In the genomic region with DNA sequence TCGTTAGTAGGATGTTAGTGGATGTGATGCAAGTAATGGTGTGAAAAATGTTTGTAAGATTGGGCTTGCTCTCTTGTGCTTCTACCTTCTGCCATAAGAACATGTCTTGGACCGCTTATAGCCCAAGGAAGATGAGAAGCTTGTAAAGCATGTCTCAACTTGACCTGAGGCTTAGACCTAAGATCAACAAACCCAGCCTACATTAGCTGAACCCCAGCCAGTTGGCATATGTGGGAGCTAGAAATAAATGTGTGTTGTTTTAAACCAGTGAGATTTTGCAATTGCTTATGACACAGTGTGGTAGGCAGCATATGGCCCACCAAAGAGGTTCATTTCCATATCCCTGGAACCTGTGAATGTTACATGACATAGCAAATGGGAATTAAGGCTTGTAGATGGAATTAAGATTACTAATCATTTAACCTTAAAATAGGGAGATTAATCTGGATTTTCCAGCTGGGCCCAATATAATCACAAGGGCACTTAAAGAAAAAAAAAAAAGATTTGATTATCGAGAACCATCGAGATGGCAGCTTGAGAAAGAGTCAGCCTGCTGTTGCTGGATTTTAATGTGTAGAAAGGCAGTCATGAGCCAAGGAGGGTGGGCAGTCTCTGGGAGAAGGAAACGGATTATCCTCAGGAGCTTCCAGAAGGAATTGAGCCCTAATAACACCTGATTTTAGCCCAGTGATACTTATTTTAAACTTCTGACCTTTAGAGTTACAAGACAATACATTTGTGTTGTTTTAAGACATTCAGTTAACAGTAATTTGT, we compare ENCODE assay signal across 27 cellular contexts. TPM values are rescaled to one million over a fixed set of nuclear protein-coding genes. Genes with fewer than 3 reads are reported as not detected.
A peak's percentile ranks its signal among the peaks of the same experiment; 100 is the strongest.
DNase-seq lines count a peak whose midpoint lies in the region; ATAC-seq and TF ChIP-seq lines count a peak whose summit lies in the region.
"Had no signal": no experiment of that assay in that cellular context is flagged by ENCODE, and none has a peak within 500 bp of the region (broad histone marks: within the 10 kb centered on the region; RNA-seq: fewer than 3 reads in every experiment).

No MANE protein-coding gene starts in this region.

- DNase-seq in NCI-H82 (lab: John Stamatoyannopoulos, UW) (peak; percentile 77), epithelial cell of esophagus (ENCODE audit: low read depth) (peak; percentile 97), prostate gland (ENCODE audit: low spot score) (peak; percentile 78)
- no peak for DNase-seq in stimulated activated CD4-positive, alpha-beta T cell treated with anti-CD3 and anti-CD28 coated beads, Interleukin-12 subunit alpha, Interleukin-12 subunit beta, amount 100 ng/mL, for 4 hours
- no peak for DNase-seq in activated naive CD4-positive, alpha-beta T cell treated with anti-CD3 and anti-CD28 coated beads, Interleukin-2, amount 10 ng/mL, durations not matched to agents 7 days and 5 days
- DNase-seq: activated B cell treated with CpG ODN at 0.5 μM for 24 hours; activated CD4-positive, alpha-beta memory T cell treated with anti-CD3 and anti-CD28 coated beads for 36 hours; activated gamma-delta T cell treated with Interleukin-2 at 50 U/mL for 16 hours; amygdala; CD8-positive, alpha-beta T cell; central memory CD4-positive, alpha-beta T cell; DMS79; erythroblast; head of caudate nucleus; left lung; NCI-H1417; psoas muscle; SK-N-SH; small intestine; stimulated activated CD4-positive, alpha-beta T cell treated with anti-CD3 and anti-CD28 coated beads, Interleukin-4, amount 100 ng/mL, for 24 hours; upper lobe of right lung had no signal

- H3K4me1 ChIP-seq in HEK293 (ENCODE audit: control insufficient read depth, insufficient read depth, low read length) (no peaks in the 10 kb centered on the region; the same call in 1 of the 2 replicates), prostate gland (replicated peaks) (no peaks in the 10 kb centered on the region)
- H3K4me1 ChIP-seq: left lung, psoas muscle, upper lobe of right lung had no signal

- intact Hi-C loops in prostate gland (cut with DNase I), result no loop called here

- TF ChIP-seq POLR2A in prostate gland (IDR thresholded peaks at IDR 0.05), result no peak

- H3K27me3 ChIP-seq in prostate gland (replicated peaks; ENCODE audit: insufficient read depth), result no peaks in the 10 kb centered on the region
- H3K27me3 ChIP-seq: left lung, upper lobe of right lung had no signal

- POLR2A ChIA-PET in HEK293 (lab: Yijun Ruan, JAX), result interaction anchor here (0.5 kb wide), 1 partner anchor 130 kb away, joined by 7 read pairs; no protein-coding TSS in a partner anchor

- H3K4me3 ChIP-seq in HEK293 (ENCODE audit: low read depth, low read length) (no peak overlapping the region), epithelial cell of esophagus (ENCODE audit: low read length) (no peak overlapping the region), prostate gland (no peak overlapping the region)
- H3K4me3 ChIP-seq: left lung, psoas muscle, upper lobe of right lung had no signal

- peaks cover 3% of the 10 kb centered on the region for H3K9me3 Mint-ChIP-seq in activated naive CD4-positive, alpha-beta T cell treated with anti-CD3 and anti-CD28 coated beads, Interleukin-2, amount 10 ng/mL, durations not matched to agents 7 days and 5 days
- H3K9me3 Mint-ChIP-seq: activated CD4-positive, alpha-beta memory T cell treated with anti-CD3 and anti-CD28 coated beads for 36 hours; T-helper 2 cell treated with Interferon-gamma antibody and Interleukin-4, amounts not matched to agents 5 μg/mL and 100 μg/mL, for 36 hours had no signal

- H3K4me1 Mint-ChIP-seq in activated naive CD4-positive, alpha-beta T cell treated with anti-CD3 and anti-CD28 coated beads, Interleukin-2, amount 10 ng/mL, durations not matched to agents 7 days and 5 days, result no peaks in the 10 kb centered on the region
- H3K4me1 Mint-ChIP-seq: activated B cell treated with CpG ODN at 0.5 μM for 24 hours, nephron had no signal

- no peak overlapping the region for H3K4me3 Mint-ChIP-seq in activated naive CD4-positive, alpha-beta T cell treated with anti-CD3 and anti-CD28 coated beads, Interleukin-2, amount 10 ng/mL, durations not matched to agents 7 days and 5 days
- H3K4me3 Mint-ChIP-seq: activated B cell treated with CpG ODN at 0.5 μM for 24 hours; activated CD4-positive, alpha-beta memory T cell treated with anti-CD3 and anti-CD28 coated beads for 36 hours; CD8-positive, alpha-beta T cell; nephron; T-helper 2 cell treated with Interferon-gamma antibody and Interleukin-4, amounts not matched to agents 5 μg/mL and 100 μg/mL, for 36 hours had no signal

- no peaks in the 10 kb centered on the region for H3K27me3 Mint-ChIP-seq in activated naive CD4-positive, alpha-beta T cell treated with anti-CD3 and anti-CD28 coated beads, Interleukin-2, amount 10 ng/mL, durations not matched to agents 7 days and 5 days
- H3K27me3 Mint-ChIP-seq: activated B cell treated with CpG ODN at 0.5 μM for 24 hours; activated CD4-positive, alpha-beta memory T cell treated with anti-CD3 and anti-CD28 coated beads for 36 hours had no signal

- H3K9me3 ChIP-seq in HEK293 (ENCODE audit: control insufficient read depth, insufficient read depth, low read depth, low read length), result no peaks in the 10 kb centered on the region
- no peaks in the 10 kb centered on the region for H3K9me3 ChIP-seq in prostate gland
- H3K9me3 ChIP-seq: psoas muscle, SK-N-SH, upper lobe of right lung had no signal

- CTCF ChIA-PET in HEK293 (lab: Yijun Ruan, JAX), result interaction anchor here (0.7 kb wide), 1 partner anchor 9 kb away, joined by 4 read pairs; no protein-coding TSS in a partner anchor
- CTCF ChIA-PET in activated naive CD4-positive, alpha-beta T cell treated with anti-CD3 and anti-CD28 coated beads, Interleukin-2, amount 10 ng/mL, durations not matched to agents 7 days and 5 days (lab: Charles Lee), result no interaction called here

- ATAC-seq in HG02938 (IDR thresholded peaks at IDR 0.05; ENCODE audit: unreplicated experiment), result no peak
- no peak for ATAC-seq in activated CD4-positive, CD25-positive, alpha-beta regulatory T cell treated with anti-CD3 and anti-CD28 coated beads, Interleukin-2, amount 50 U/mL, for 24 hours
- ATAC-seq: CD8-positive, alpha-beta T cell; left lung; Panc1; psoas muscle; upper lobe of right lung had no signal

- WGBS in prostate gland, result 70% methylated on average over 5 of the region's 5 CpGs

- H3K27ac ChIP-seq in HEK293 (ENCODE audit: extremely low read depth, low read depth, low read length) (no peak overlapping the region), prostate gland (no peak overlapping the region)
- H3K27ac ChIP-seq: left lung, psoas muscle, upper lobe of right lung had no signal

- no peaks in the 10 kb centered on the region for H3K36me3 ChIP-seq in HEK293 (ENCODE audit: control insufficient read depth in 2 of 2, insufficient read depth in 1 of 2, low read length in 2 of 2)
- H3K36me3 ChIP-seq in prostate gland, result no peaks in the 10 kb centered on the region
- H3K36me3 ChIP-seq: left lung, upper lobe of right lung had no signal

- H3K36me3 Mint-ChIP-seq in activated naive CD4-positive, alpha-beta T cell treated with anti-CD3 and anti-CD28 coated beads, Interleukin-2, amount 10 ng/mL, durations not matched to agents 7 days and 5 days, result no peaks in the 10 kb centered on the region
- H3K36me3 Mint-ChIP-seq: activated CD4-positive, alpha-beta memory T cell treated with anti-CD3 and anti-CD28 coated beads for 36 hours; CD8-positive, alpha-beta T cell had no signal

- no peak for TF ChIP-seq CTCF in HEK293 (tag by site-specific recombination; IDR thresholded peaks at IDR 0.05)
- TF ChIP-seq CTCF in epithelial cell of esophagus (IDR thresholded peaks at IDR 0.05; ENCODE audit: insufficient read depth, low read depth, low read length, missing control alignments), result no peak
- no peak for TF ChIP-seq CTCF in prostate gland (IDR thresholded peaks at IDR 0.05)

- no peak overlapping the region for H3K27ac Mint-ChIP-seq in activated naive CD4-positive, alpha-beta T cell treated with anti-CD3 and anti-CD28 coated beads, Interleukin-2, amount 10 ng/mL, durations not matched to agents 7 days and 5 days
- H3K27ac Mint-ChIP-seq: activated B cell treated with CpG ODN at 0.5 μM for 24 hours; activated CD4-positive, alpha-beta memory T cell treated with anti-CD3 and anti-CD28 coated beads for 36 hours; CD8-positive, alpha-beta T cell; nephron; T-helper 2 cell treated with Interferon-gamma antibody and Interleukin-4, amounts not matched to agents 5 μg/mL and 100 μg/mL, for 36 hours had no signal

TF ChIP-seq in HEK293, 187 proteins besides CTCF, POLR2A, EP300 and RAD21:
- TF ChIP-seq GLI4 (tag by site-specific recombination; IDR thresholded peaks at IDR 0.05), result no peak
- TF ChIP-seq, protein P1, sequence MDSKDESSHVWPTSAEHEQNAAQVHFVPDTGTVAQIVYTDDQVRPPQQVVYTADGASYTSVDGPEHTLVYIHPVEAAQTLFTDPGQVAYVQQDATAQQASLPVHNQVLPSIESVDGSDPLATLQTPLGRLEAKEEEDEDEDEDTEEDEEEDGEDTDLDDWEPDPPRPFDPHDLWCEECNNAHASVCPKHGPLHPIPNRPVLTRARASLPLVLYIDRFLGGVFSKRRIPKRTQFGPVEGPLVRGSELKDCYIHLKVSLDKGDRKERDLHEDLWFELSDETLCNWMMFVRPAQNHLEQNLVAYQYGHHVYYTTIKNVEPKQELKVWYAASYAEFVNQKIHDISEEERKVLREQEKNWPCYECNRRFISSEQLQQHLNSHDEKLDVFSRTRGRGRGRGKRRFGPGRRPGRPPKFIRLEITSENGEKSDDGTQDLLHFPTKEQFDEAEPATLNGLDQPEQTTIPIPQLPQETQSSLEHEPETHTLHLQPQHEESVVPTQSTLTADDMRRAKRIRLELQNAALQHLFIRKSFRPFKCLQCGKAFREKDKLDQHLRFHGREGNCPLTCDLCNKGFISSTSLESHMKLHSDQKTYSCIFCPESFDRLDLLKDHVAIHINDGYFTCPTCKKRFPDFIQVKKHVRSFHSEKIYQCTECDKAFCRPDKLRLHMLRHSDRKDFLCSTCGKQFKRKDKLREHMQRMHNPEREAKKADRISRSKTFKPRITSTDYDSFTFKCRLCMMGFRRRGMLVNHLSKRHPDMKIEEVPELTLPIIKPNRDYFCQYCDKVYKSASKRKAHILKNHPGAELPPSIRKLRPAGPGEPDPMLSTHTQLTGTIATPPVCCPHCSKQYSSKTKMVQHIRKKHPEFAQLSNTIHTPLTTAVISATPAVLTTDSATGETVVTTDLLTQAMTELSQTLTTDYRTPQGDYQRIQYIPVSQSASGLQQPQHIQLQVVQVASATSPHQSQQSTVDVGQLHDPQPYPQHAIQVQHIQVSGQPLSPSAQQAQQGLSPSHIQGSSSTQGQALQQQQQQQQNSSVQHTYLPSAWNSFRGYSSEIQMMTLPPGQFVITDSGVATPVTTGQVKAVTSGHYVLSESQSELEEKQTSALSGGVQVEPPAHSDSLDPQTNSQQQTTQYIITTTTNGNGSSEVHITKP (tag by site-specific recombination; IDR thresholded peaks at IDR 0.05), result peak; percentile 21; the same call in 1 of the 2 replicates
TF ChIP-seq in HEK293: peak in this region for 1.

RNA-seq across cellular contexts. Expression of gene EDIL3, which starts 27.3 kb away (rescaled TPM):
- total RNA-seq in prostate gland, result 1 to 10 TPM; 4.6 to 5.5 TPM
- total RNA-seq: activated B cell treated with CpG ODN at 0.5 μM for 24 hours; activated CD4-positive, alpha-beta memory T cell treated with anti-CD3 and anti-CD28 coated beads for 36 hours; CD8-positive, alpha-beta T cell had no signal

Comparison
In these comparisons a context has a peak if more than half of its experiments do, and no peak if none do; other contexts are left out.
1. DNase-seq: peak in NCI-H82 (single experiment), epithelial cell of esophagus (single experiment) and prostate gland (single experiment); none in stimulated activated CD4-positive, alpha-beta T cell treated with anti-CD3 and anti-CD28 coated beads, Interleukin-12 subunit alpha, Interleukin-12 subunit beta, amount 100 ng/mL, for 4 hours (single experiment) and activated naive CD4-positive, alpha-beta T cell treated with anti-CD3 and anti-CD28 coated beads, Interleukin-2, amount 10 ng/mL, durations not matched to agents 7 days and 5 days (single experiment).